6 cellular contexts compared by ENCODE assay signal in the genomic region with DNA sequence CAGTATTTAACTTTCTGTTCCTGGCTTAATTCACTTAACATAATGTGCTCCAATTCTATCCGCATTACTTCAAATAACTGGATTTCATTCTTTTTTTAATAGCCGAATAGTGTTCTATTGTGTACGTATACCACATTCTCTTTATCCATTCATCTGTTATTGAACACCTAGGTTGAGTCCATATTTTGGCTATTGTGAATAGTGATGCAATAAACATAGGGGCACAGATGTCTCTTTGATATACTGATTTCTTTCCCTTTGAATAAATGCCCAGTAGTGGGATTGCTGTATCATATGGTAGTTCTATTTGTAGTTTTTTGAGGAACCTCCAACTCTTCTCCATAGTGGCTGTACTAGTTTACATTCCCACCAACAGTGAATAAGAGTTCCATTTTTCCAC.
"Had no signal": no experiment of that assay in that cellular context is flagged by ENCODE, and none has a peak within 500 bp of the region (broad histone marks: within the 10 kb centered on the region; RNA-seq: fewer than 3 reads in every experiment).

No MANE protein-coding gene starts in this region.

- H3K4me2 ChIP-seq: KMS-11 had no signal

- FAIRE-seq: HepG2, HTR-8/SVneo had no signal

- H3K9ac ChIP-seq: KMS-11 had no signal

- DNase-seq: KBM-7, KG1 had no signal

- H3K27ac ChIP-seq: HL-60, KMS-11 had no signal

- ATAC-seq: HepG2 had no signal
